8 cellular contexts compared by ENCODE assay signal in genomic region chr17:73998246-73999220, GRCh38.
A peak's percentile ranks its signal among the peaks of the same experiment; 100 is the strongest.
DNase-seq lines count a peak whose midpoint lies in the region; ATAC-seq and TF ChIP-seq lines count a peak whose summit lies in the region.

No MANE protein-coding gene starts in this region.

- no peaks in the 10 kb centered on the region for H3K9me3 Mint-ChIP-seq in CD8-positive, alpha-beta memory T cell
- no peaks in the 10 kb centered on the region for H3K9me3 Mint-ChIP-seq in activated CD8-positive, alpha-beta T cell treated with anti-CD3 and anti-CD28 coated beads for 36 hours
- no peaks in the 10 kb centered on the region for H3K9me3 Mint-ChIP-seq in endothelial cell (ENCODE audit: unreplicated experiment)
- H3K9me3 Mint-ChIP-seq in type B pancreatic cell: no peaks in the 10 kb centered on the region

- no peak overlapping the region for H3K4me3 Mint-ChIP-seq in CD8-positive, alpha-beta memory T cell
- H3K4me3 Mint-ChIP-seq in activated CD8-positive, alpha-beta T cell treated with anti-CD3 and anti-CD28 coated beads for 36 hours: no peak overlapping the region
- H3K4me3 Mint-ChIP-seq in endothelial cell (ENCODE audit: unreplicated experiment) (no peak overlapping the region), type B pancreatic cell (no peak overlapping the region)

- H3K36me3 Mint-ChIP-seq in CD8-positive, alpha-beta memory T cell: no peaks in the 10 kb centered on the region
- H3K36me3 Mint-ChIP-seq in activated CD8-positive, alpha-beta T cell treated with anti-CD3 and anti-CD28 coated beads for 36 hours (ENCODE audit: low read depth): no peaks in the 10 kb centered on the region
- H3K36me3 Mint-ChIP-seq in endothelial cell (ENCODE audit: low read depth, unreplicated experiment) (no peaks in the 10 kb centered on the region), type B pancreatic cell (no peaks in the 10 kb centered on the region)

- no peak overlapping the region for H3K4me3 ChIP-seq in CD8-positive, alpha-beta memory T cell (ENCODE audit: low read length)

- peak overlapping the region in 2 of 8 donors; percentile 34 to 61 for H3K27ac Mint-ChIP-seq in CD8-positive, alpha-beta memory T cell
- H3K27ac Mint-ChIP-seq in activated CD8-positive, alpha-beta T cell treated with anti-CD3 and anti-CD28 coated beads for 36 hours: no peak overlapping the region
- H3K27ac Mint-ChIP-seq in endothelial cell (ENCODE audit: unreplicated experiment) (no peak overlapping the region), type B pancreatic cell (no peak overlapping the region)

- no peak overlapping the region for H3K27ac ChIP-seq in CD8-positive, alpha-beta memory T cell (ENCODE audit: low read depth, low read length)

- H3K27me3 ChIP-seq in CD8-positive, alpha-beta memory T cell (ENCODE audit: insufficient read depth, low read length, poor library complexity, severe bottlenecking): no peaks in the 10 kb centered on the region

- no peaks in the 10 kb centered on the region for H3K4me1 ChIP-seq in CD8-positive, alpha-beta memory T cell (ENCODE audit: insufficient read depth, low read length)

- CTCF ChIA-PET in CD8-positive, alpha-beta memory T cell (lab: Charles Lee): interaction anchor here (0.8 to 1.6 kb wide), 4 partner anchors 8 to 99 kb away, joined by 3 to 8 read pairs (median 3); no protein-coding TSS in a partner anchor
- CTCF ChIA-PET in activated CD8-positive, alpha-beta T cell treated with anti-CD3 and anti-CD28 coated beads for 36 hours (lab: Charles Lee): interaction anchor here (0.6 to 1.8 kb wide), 10 partner anchors 9 to 568 kb away, joined by 3 to 12 read pairs (median 3); no protein-coding TSS in a partner anchor

- no peaks in the 10 kb centered on the region for H3K4me1 Mint-ChIP-seq in CD8-positive, alpha-beta memory T cell
- H3K4me1 Mint-ChIP-seq in activated CD8-positive, alpha-beta T cell treated with anti-CD3 and anti-CD28 coated beads for 36 hours (ENCODE audit: low read depth): no peaks in the 10 kb centered on the region
- H3K4me1 Mint-ChIP-seq in endothelial cell (ENCODE audit: unreplicated experiment) (no peaks in the 10 kb centered on the region), type B pancreatic cell (ENCODE audit: unreplicated experiment) (peaks cover 16% of the 10 kb centered on the region)

- ATAC-seq in activated CD8-positive, alpha-beta T cell treated with anti-CD3 and anti-CD28 coated beads for 36 hours: peak; percentile 83
- peak; percentile 48 for ATAC-seq in omental fat pad (ENCODE audit: low FRiP score)

- H3K9me3 ChIP-seq in CD8-positive, alpha-beta memory T cell (ENCODE audit: low read length): no peaks in the 10 kb centered on the region

- DNase-seq in CD8-positive, alpha-beta memory T cell: peak; percentile 4 to 59 (median 13)
- DNase-seq in H4 (ENCODE audit: low spot score) (peak; percentile 30), NCI-H345 (lab: John Stamatoyannopoulos, UW) (peak; percentile 68), endothelial cell (ENCODE audit: low spot score) (peak; percentile 80), omental fat pad (ENCODE audit: low spot score) (no peak), type B pancreatic cell (ENCODE audit: extremely low spot score, unreplicated experiment) (peak; percentile 76), T1000 (lab: John Stamatoyannopoulos, UW) (no peak)
- DNase-seq in activated CD8-positive, alpha-beta T cell treated with anti-CD3 and anti-CD28 coated beads for 36 hours: peak; percentile 74

- peaks cover 10 to 23% of the 10 kb centered on the region in 2 donors for H3K27me3 Mint-ChIP-seq in CD8-positive, alpha-beta memory T cell
- H3K27me3 Mint-ChIP-seq in activated CD8-positive, alpha-beta T cell treated with anti-CD3 and anti-CD28 coated beads for 36 hours: peaks cover 5% of the 10 kb centered on the region
- H3K27me3 Mint-ChIP-seq in endothelial cell (ENCODE audit: unreplicated experiment) (peaks cover 2% of the 10 kb centered on the region), type B pancreatic cell (peaks cover 3% of the 10 kb centered on the region)

- TF ChIP-seq CTCF in activated CD8-positive, alpha-beta T cell treated with anti-CD3 and anti-CD28 coated beads for 36 hours (IDR thresholded peaks at IDR 0.05): peak; percentile 78
- peak; percentile 90 for TF ChIP-seq CTCF in endothelial cell (IDR thresholded peaks at IDR 0.05; ENCODE audit: unreplicated experiment)
- TF ChIP-seq CTCF in omental fat pad (IDR thresholded peaks at IDR 0.05): no peak
- TF ChIP-seq CTCF in type B pancreatic cell (conservative IDR thresholded peaks at IDR 0.05): peak; percentile 78

- intact Hi-C loops in activated CD8-positive, alpha-beta T cell treated with anti-CD3 and anti-CD28 coated beads for 36 hours (cut with micrococcal nuclease): no loop called here

- POLR2A ChIA-PET in CD8-positive, alpha-beta memory T cell (lab: Charles Lee): no interaction called here
- POLR2A ChIA-PET in activated CD8-positive, alpha-beta T cell treated with anti-CD3 and anti-CD28 coated beads for 36 hours (lab: Charles Lee): no interaction called here

- H3K36me3 ChIP-seq in CD8-positive, alpha-beta memory T cell (ENCODE audit: insufficient read depth, low read length): no peaks in the 10 kb centered on the region

Comparison
In these comparisons a context has a peak if more than half of its experiments do, and no peak if none do; other contexts are left out.
1. DNase-seq: peak in CD8-positive, alpha-beta memory T cell (5 of 5), H4 (single experiment), NCI-H345 (single experiment), activated CD8-positive, alpha-beta T cell treated with anti-CD3 and anti-CD28 coated beads for 36 hours (single experiment), endothelial cell (single experiment) and type B pancreatic cell (single experiment); none in omental fat pad (single experiment) and T1000 (single experiment).
2. CTCF ChIP-seq: peak in activated CD8-positive, alpha-beta T cell treated with anti-CD3 and anti-CD28 coated beads for 36 hours (single experiment), endothelial cell (single experiment) and type B pancreatic cell (single experiment); none in omental fat pad (0 of 3).